11 cellular contexts compared by ENCODE assay signal in genomic region chr5:144794922-144795321, GRCh38.
"Had no signal": no experiment of that assay in that cellular context is flagged by ENCODE, and none has a peak within 500 bp of the region (broad histone marks: within the 10 kb centered on the region; RNA-seq: fewer than 3 reads in every experiment).

No MANE protein-coding gene starts in this region.

- H3K27ac ChIP-seq: adrenal gland, gastroesophageal sphincter, right lobe of liver, upper lobe of left lung had no signal

- H3K4me1 ChIP-seq: adrenal gland, gastroesophageal sphincter, right lobe of liver, upper lobe of left lung had no signal

- H3K4me3 ChIP-seq: adrenal gland, gastroesophageal sphincter, right lobe of liver, upper lobe of left lung had no signal

- H3K27me3 ChIP-seq: adrenal gland, gastroesophageal sphincter, right lobe of liver, upper lobe of left lung had no signal

- ATAC-seq: gastroesophageal sphincter; naive thymus-derived CD4-positive, alpha-beta T cell; right lobe of liver had no signal

- H3K36me3 ChIP-seq: adrenal gland, gastroesophageal sphincter, right lobe of liver, upper lobe of left lung had no signal

- H3K9me3 ChIP-seq: right lobe of liver had no signal

- DNase-seq: activated CD4-positive, alpha-beta T cell treated with anti-CD3 and anti-CD28 coated beads, Interleukin-2, amount 50 U/mL, for 1 hour; activated CD4-positive, CD25-positive, alpha-beta regulatory T cell; activated naive CD4-positive, alpha-beta T cell treated with anti-CD3 and anti-CD28 coated beads, Interleukin-2, amount 10 ng/mL, durations not matched to agents 7 days and 5 days; adrenal gland; naive thymus-derived CD4-positive, alpha-beta T cell; nucleus accumbens; right lobe of liver; stimulated activated CD4-positive, alpha-beta T cell treated with anti-CD3 and anti-CD28 coated beads, Interleukin-12 subunit alpha, Interleukin-12 subunit beta, amount 100 ng/mL, for 4 hours; stimulated activated naive CD4-positive, alpha-beta T cell; upper lobe of left lung had no signal
